Comparison of ENCODE assay signal across 8 cellular contexts in genomic region chr10:14878266-14879054, GRCh38. TPM values are rescaled to one million over a fixed set of nuclear protein-coding genes. Genes with fewer than 3 reads are reported as not detected.
A peak's percentile ranks its signal among the peaks of the same experiment; 100 is the strongest.
DNase-seq lines count a peak whose midpoint lies in the region; ATAC-seq and TF ChIP-seq lines count a peak whose summit lies in the region.

Gene SUV39H2 (plus strand): TSS chr10:14878866. CDS start chr10:14878889, 23 bp downstream.

- H3K9me3 ChIP-seq in upper lobe of right lung, result no peaks in the 10 kb centered on the region

- peak within 1 kb of the TSS; percentile 93 for H3K4me3 ChIP-seq in upper lobe of right lung

- H3K36me3 ChIP-seq in upper lobe of right lung, result no peaks in the 10 kb centered on the region

- peaks cover 14% of the 10 kb centered on the region for H3K4me1 ChIP-seq in upper lobe of right lung

- DNase-seq in NCI-H1694 (lab: John Stamatoyannopoulos, UW) (peak; percentile 76), amniotic epithelial cell (ENCODE audit: low read depth) (peak; percentile 88), left cardiac atrium (peak; percentile 96), posterior vena cava (ENCODE audit: low spot score) (peak; percentile 99), upper lobe of right lung (peak; percentile 98)

- H3K27me3 ChIP-seq in upper lobe of right lung, result no peaks in the 10 kb centered on the region

- no peak for TF ChIP-seq CTCF in upper lobe of right lung (IDR thresholded peaks at IDR 0.05)

- peak; percentile 95 for ATAC-seq in GM18498 (IDR thresholded peaks at IDR 0.05; ENCODE audit: unreplicated experiment)
- ATAC-seq in HG02885 (IDR thresholded peaks at IDR 0.05; ENCODE audit: poor library complexity, unreplicated experiment), result peak; percentile 92
- peak; percentile 97 for ATAC-seq in left cardiac atrium
- peak; percentile 97 for ATAC-seq in upper lobe of right lung

- intact Hi-C loops in T-helper 1 cell treated with Interleukin-12 subunit alpha and Interleukin-12 subunit beta and Interleukin-4 antibody, amounts not matched to agents 30 ng/mL and 1 ng/mL, for 36 hours (cut with micrococcal nuclease), result loop anchor here (1.0 to 2.0 kb wide), 17 partner anchors 26 to 1532 kb away; partner anchors contain the start of genes ACBD7, CDNF, DCLRE1C and HSPA14
- intact Hi-C loops in left cardiac atrium (cut with DNase I), result loop anchor here in 1 of 2 donors (5.0 to 10.0 kb wide), 2 partner anchors 76 to 276 kb away; partner anchors contain the start of genes DCLRE1C and MEIG1
- intact Hi-C loops in posterior vena cava (cut with DNase I), result no loop called here
- intact Hi-C loops in upper lobe of right lung (cut with DNase I), result no loop called here

- peak within 1 kb of the TSS; percentile 94 for H3K27ac ChIP-seq in upper lobe of right lung

RNA-seq across cellular contexts. Expression of gene SUV39H2, which starts in this region (rescaled TPM):
- 19.4 and 26.8 TPM in 2 replicates for total RNA-seq in T-helper 1 cell treated with Interleukin-12 subunit alpha and Interleukin-12 subunit beta and Interleukin-4 antibody, amounts not matched to agents 30 ng/mL and 1 ng/mL, for 36 hours
- total RNA-seq in left cardiac atrium (1 to 10 TPM; 6.4 to 7.6 TPM), posterior vena cava (1 to 10 TPM; 7.5 to 9.3 TPM), upper lobe of right lung (4.5 TPM)

Comparison
In these comparisons a context has a peak if more than half of its experiments do, and no peak if none do; other contexts are left out.
1. Peak in every context shown above with its lines: DNase-seq, ATAC-seq, H3K4me3 ChIP-seq and H3K27ac ChIP-seq.